ENCODE assay signal across 20 cellular contexts in genomic region chr22:35065183-35065582, GRCh38. TPM values are rescaled to one million over a fixed set of nuclear protein-coding genes. Genes with fewer than 3 reads are reported as not detected.
A peak's percentile ranks its signal among the peaks of the same experiment; 100 is the strongest.
DNase-seq lines count a peak whose midpoint lies in the region; ATAC-seq, FAIRE-seq and TF ChIP-seq lines count a peak whose summit lies in the region.
"Had no signal": no experiment of that assay in that cellular context is flagged by ENCODE, and none has a peak within 500 bp of the region (broad histone marks: within the 10 kb centered on the region; RNA-seq: fewer than 3 reads in every experiment).

No MANE protein-coding gene starts in this region.

- CTCF ChIA-PET in HepG2 (lab: Yijun Ruan, JAX; ENCODE audit: low intra/inter-chr PET ratio, low total read pairs): no interaction called here
- CTCF ChIA-PET in K562 (lab: Yijun Ruan, JAX; ENCODE audit: low intra/inter-chr PET ratio): no interaction called here

- POLR2A ChIA-PET in HepG2 (lab: Yijun Ruan, JAX): no interaction called here
- POLR2A ChIA-PET in K562 (lab: Yijun Ruan, JAX): interaction anchor here (0.6 kb wide), 1 partner anchor 133 kb away, joined by 3 read pairs; no protein-coding TSS in a partner anchor

- H3K27me3 ChIP-seq in HepG2 (ENCODE audit: control insufficient read depth in 1 of 2, insufficient read depth in 2 of 2, low read length in 2 of 2) (no peaks in the 10 kb centered on the region), right lobe of liver (no peaks in the 10 kb centered on the region), K562 (ENCODE audit: control insufficient read depth in 2 of 2, insufficient read depth in 2 of 2, low read length in 2 of 2) (no peaks in the 10 kb centered on the region), muscle layer of duodenum (ENCODE audit: low read depth, low read length) (no peaks in the 10 kb centered on the region)
- no peaks in the 10 kb centered on the region for H3K27me3 ChIP-seq in effector memory CD4-positive, alpha-beta T cell (replicated peaks; ENCODE audit: control insufficient read depth, insufficient read depth, low read length, poor library complexity, severe bottlenecking)
- H3K27me3 ChIP-seq: BE2C had no signal

- H3K9ac ChIP-seq in HepG2 (ENCODE audit: insufficient read depth, low read depth, low read length) (no peak overlapping the region), K562 (ENCODE audit: insufficient read depth in 1 of 2, low read depth in 2 of 2, low read length in 2 of 2) (no peak overlapping the region)
- H3K9ac ChIP-seq: SK-N-SH had no signal

- 0% methylated on average over 1 of the region's 1 CpG for WGBS in HepG2 (ENCODE audit: low lambda C conversion rate)
- no CpG with 5 or more reads among the region's 1 CpG for WGBS in right lobe of liver (ENCODE audit: insufficient coverage, low coverage, low lambda C conversion rate, missing lambda C conversion rate)
- WGBS in K562 (ENCODE audit: insufficient coverage, low coverage, missing lambda C conversion rate): 0% methylated on average over 1 of the region's 1 CpG

- H3K27ac ChIP-seq in HepG2 (ENCODE audit: extremely low read length, insufficient read depth, low read length): peak overlapping the region; percentile 54
- H3K27ac ChIP-seq in right lobe of liver: no peak overlapping the region
- H3K27ac ChIP-seq in K562 (ENCODE audit: extremely low read depth, low read depth, low read length): peak overlapping the region; percentile 54; the same call in 2 of the 3 replicates
- peak overlapping the region; percentile 62 for H3K27ac ChIP-seq in muscle layer of duodenum (ENCODE audit: low read length)
- H3K27ac ChIP-seq in effector memory CD4-positive, alpha-beta T cell (ENCODE audit: insufficient read depth, low read length, poor library complexity, severe bottlenecking): no peak overlapping the region
- H3K27ac ChIP-seq: HL-60 had no signal

- no peak for TF ChIP-seq RAD21 in HepG2 (CRISPR knock-in tag; IDR thresholded peaks at IDR 0.05)
- no peak for TF ChIP-seq RAD21 in K562 (CRISPR knock-in tag; conservative IDR thresholded peaks at IDR 0.05 in 1 of 2, IDR thresholded peaks at IDR 0.05 in 1 of 2)

- in situ Hi-C loops in HepG2 (cut with HindIII; ENCODE audit: extremely low pct_ligation_motif_present, low pct_unique_long_range_greater_than_20kb): no loop called here
- in situ Hi-C loops in K562 (cut with MboI): no loop called here

- no peak for TF ChIP-seq POLR2A in HepG2 (IDR thresholded peaks at IDR 0.05; ENCODE audit: insufficient read depth in 1 of 2, low read depth in 2 of 2, low read length in 2 of 2)
- no peak for TF ChIP-seq POLR2A in right lobe of liver (IDR thresholded peaks at IDR 0.05)
- TF ChIP-seq POLR2A in K562 (conservative IDR thresholded peaks at IDR 0.05): no peak

- no peaks in the 10 kb centered on the region for H3K9me1 ChIP-seq in K562 (ENCODE audit: control insufficient read depth, insufficient read depth, low read length)

- H3K4me3 ChIP-seq in HepG2 (replicated peaks in 1 of 3; ENCODE audit: insufficient read depth in 1 of 3, low read depth in 2 of 3, low read length in 3 of 3): peak overlapping the region in 1 of 3 experiments; percentile 64; a peak in 1 of 6 replicates
- H3K4me3 ChIP-seq in right lobe of liver: no peak overlapping the region
- no peak overlapping the region for H3K4me3 ChIP-seq in K562
- no peak overlapping the region for H3K4me3 ChIP-seq in muscle layer of duodenum (ENCODE audit: low read depth in 1 of 2, low read length in 2 of 2)
- H3K4me3 ChIP-seq in effector memory CD4-positive, alpha-beta T cell (ENCODE audit: insufficient read depth, low read depth, low read length, poor library complexity, severe bottlenecking): no peak overlapping the region

- TF ChIP-seq EP300 in HepG2 (IDR thresholded peaks at IDR 0.05; ENCODE audit: low read depth in 2 of 2, low read length in 2 of 2) (no peak), HepG2 (CRISPR knock-in tag; IDR thresholded peaks at IDR 0.05; ENCODE audit: borderline replicate concordance) (no peak), K562 (IDR thresholded peaks at IDR 0.05; ENCODE audit: low read length) (no peak)

- FAIRE-seq in HepG2 (lab: Jason Lieb, UNC): no peak
- FAIRE-seq in K562 (lab: Jason Lieb, UNC): no peak
- FAIRE-seq: D721Med had no signal

- H4K20me1 ChIP-seq in HepG2 (ENCODE audit: insufficient read depth, low read length) (no peaks in the 10 kb centered on the region), K562 (replicated peaks; ENCODE audit: control insufficient read depth, insufficient read depth, low read length) (no peaks in the 10 kb centered on the region)

- H3K79me2 ChIP-seq in HepG2 (ENCODE audit: insufficient read depth, low read length) (no peaks in the 10 kb centered on the region), K562 (ENCODE audit: control insufficient read depth, insufficient read depth, low read length) (no peaks in the 10 kb centered on the region)

- H3K4me2 ChIP-seq in HepG2 (ENCODE audit: low read depth, low read length) (peak overlapping the region; percentile 73), K562 (ENCODE audit: insufficient read depth, low read length) (no peak overlapping the region)
- H3K4me2 ChIP-seq: SK-N-SH had no signal

- H3K9me3 ChIP-seq in HepG2 (ENCODE audit: low read length) (no peaks in the 10 kb centered on the region), right lobe of liver (no peaks in the 10 kb centered on the region), K562 (replicated peaks; ENCODE audit: control insufficient read depth, insufficient read depth, low read depth, low read length) (no peaks in the 10 kb centered on the region), muscle layer of duodenum (ENCODE audit: control insufficient read depth in 1 of 2, low read length in 2 of 2) (no peaks in the 10 kb centered on the region)
- H3K9me3 ChIP-seq in effector memory CD4-positive, alpha-beta T cell (ENCODE audit: control insufficient read depth, low read length): no peaks in the 10 kb centered on the region
- H3K9me3 ChIP-seq: BE2C, SK-N-SH had no signal

- ATAC-seq in HepG2 (no peak), right lobe of liver (no peak), K562 (no peak), GM21367 (IDR thresholded peaks at IDR 0.05; ENCODE audit: unreplicated experiment) (no peak), GM19452 (IDR thresholded peaks at IDR 0.05; ENCODE audit: unreplicated experiment) (no peak)

- intact Hi-C loops in HepG2 (cut with micrococcal nuclease; ENCODE audit: unreplicated experiment): no loop called here
- intact Hi-C loops in right lobe of liver (cut with DNase I): no loop called here
- intact Hi-C loops in K562 (cut with micrococcal nuclease): no loop called here

- H3K4me1 ChIP-seq in HepG2 (ENCODE audit: insufficient read depth, low read length): peaks cover 61% of the 10 kb centered on the region
- no peaks in the 10 kb centered on the region for H3K4me1 ChIP-seq in right lobe of liver
- H3K4me1 ChIP-seq in K562 (replicated peaks in 1 of 2; ENCODE audit: control insufficient read depth in 2 of 2, insufficient read depth in 2 of 2, low read length in 2 of 2): peaks cover 16 to 21% of the 10 kb centered on the region in 2 experiments; a peak in 4 of 5 replicates
- H3K4me1 ChIP-seq in muscle layer of duodenum (ENCODE audit: control insufficient read depth in 1 of 2, insufficient read depth in 2 of 2, low read length in 2 of 2): peaks cover 0 to 4% of the 10 kb centered on the region in 2 donors
- no peaks in the 10 kb centered on the region for H3K4me1 ChIP-seq in effector memory CD4-positive, alpha-beta T cell (ENCODE audit: control insufficient read depth, insufficient read depth, low read length, poor library complexity, severe bottlenecking)
- H3K4me1 ChIP-seq: BE2C had no signal

- H2AFZ ChIP-seq in HepG2 (ENCODE audit: low read length) (no peak overlapping the region), K562 (ENCODE audit: low read depth, low read length) (no peak overlapping the region; the same call in 1 of the 2 replicates)

- DNase-seq in HepG2 (ENCODE audit: low spot score): no peak
- DNase-seq in right lobe of liver: no peak
- no peak for DNase-seq in K562 (ENCODE audit: extremely low read depth in 1 of 4, low spot score in 3 of 4)
- DNase-seq in GM19240 (ENCODE audit: insufficient read length, low spot score): no peak
- DNase-seq in effector memory CD4-positive, alpha-beta T cell: no peak
- DNase-seq: 8988T; BE2C; CD4-positive, CD25-positive, alpha-beta regulatory T cell; Karpas-422; NCI-H1694 treated with DMSO at 0.1 percent for 48 hours; NCI-H2081; NCI-H226; NCI-H510A; SK-N-SH had no signal

- TF ChIP-seq CTCF in HepG2 (CRISPR knock-in tag; IDR thresholded peaks at IDR 0.05): no peak
- no peak for TF ChIP-seq CTCF in right lobe of liver (IDR thresholded peaks at IDR 0.05)
- no peak for TF ChIP-seq CTCF in K562 (IDR thresholded peaks at IDR 0.05 in 2 of 3, conservative IDR thresholded peaks at IDR 0.05 in 1 of 3; ENCODE audit: insufficient read depth in 2 of 3, low read depth in 1 of 3, low read length in 3 of 3)

- no peaks in the 10 kb centered on the region for H3K36me3 ChIP-seq in HepG2 (replicated peaks in 1 of 2; ENCODE audit: control insufficient read depth in 1 of 2, insufficient read depth in 2 of 2, low read length in 2 of 2)
- H3K36me3 ChIP-seq in right lobe of liver: no peaks in the 10 kb centered on the region
- 0 out of 3 replicates have a peak, but pooled peaks cover 4% of the 10 kb centered on the region for H3K36me3 ChIP-seq in K562 (ENCODE audit: control insufficient read depth, insufficient read depth, low read length)
- no peaks in the 10 kb centered on the region for H3K36me3 ChIP-seq in muscle layer of duodenum (ENCODE audit: control insufficient read depth in 1 of 2, insufficient read depth in 2 of 2, low read length in 2 of 2)
- no peaks in the 10 kb centered on the region for H3K36me3 ChIP-seq in effector memory CD4-positive, alpha-beta T cell (ENCODE audit: control insufficient read depth, insufficient read depth, low read length)
- H3K36me3 ChIP-seq: BE2C had no signal

- BruUV-seq in HepG2 (replicated peaks; lab: Mats Ljungman, UMichigan) (no TSS peak), K562 (replicated peaks; lab: Mats Ljungman, UMichigan) (no TSS peak)

RNA-seq across cellular contexts. Expression of gene ISX, which starts 0.8 kb away (rescaled TPM):
- total RNA-seq in HepG2 (2016; rRNA removed; fragmentation: Illumina TruSeq; extraction: Trizol): 1.8 and 3.0 TPM in 2 replicates
- 0.30 and 0.44 TPM in 2 replicates for total RNA-seq in HepG2 (2016; cell fraction: cytosol; rRNA removed; fragmentation: Illumina TruSeq; extraction: Trizol; ENCODE audit: low read depth)
- 2.1 and 3.1 TPM in 2 replicates for total RNA-seq in HepG2 (2016; cell fraction: insoluble cytoplasmic fraction; rRNA removed; fragmentation: Illumina TruSeq; extraction: Trizol)
- 1.0 and 1.8 TPM in 2 replicates for total RNA-seq in HepG2 (2016; cell fraction: membrane; rRNA removed; fragmentation: Illumina TruSeq; extraction: Trizol)
- 1.4 and 1.7 TPM in 2 replicates for total RNA-seq in HepG2 (2016; cell fraction: nucleus; rRNA removed; fragmentation: Illumina TruSeq; extraction: Trizol)
- 1.4 TPM in 2 replicates for polyA plus RNA-seq in HepG2 (2011; rRNA removed)
- 1.2 TPM in 2 replicates for polyA plus RNA-seq in HepG2 (2011; cell fraction: cytosol; rRNA removed)
- polyA plus RNA-seq in HepG2 (2011; cell fraction: nucleus; rRNA removed): 0.88 and 1.2 TPM in 2 replicates
- 2.0 and 3.0 TPM in 2 replicates for polyA plus RNA-seq in HepG2 (2012)
- polyA plus RNA-seq in HepG2 (2016; cell fraction: cytosol; fragmentation: Illumina TruSeq; extraction: Trizol; ENCODE audit: low read depth): 0.20 and 0.23 TPM in 2 replicates
- polyA plus RNA-seq in HepG2 (2016; cell fraction: insoluble cytoplasmic fraction; fragmentation: Illumina TruSeq; extraction: Trizol; ENCODE audit: low read depth): 2.5 and 2.7 TPM in 2 replicates
- 0.49 and 0.70 TPM in 2 replicates for polyA plus RNA-seq in HepG2 (2016; cell fraction: membrane; fragmentation: Illumina TruSeq; extraction: Trizol; ENCODE audit: low read depth)
- 1.5 and 1.6 TPM in 2 replicates for polyA plus RNA-seq in HepG2 (2016; cell fraction: nucleus; fragmentation: Illumina TruSeq; extraction: Trizol; ENCODE audit: insufficient read depth, low read depth)
- polyA minus RNA-seq in HepG2 (2011; rRNA and poly(A)+ RNA removed; ENCODE audit: low replicate concordance): 3.5 TPM in 1 of 2 replicates, not detected in the other
- 1.2 TPM in 2 replicates for polyA minus RNA-seq in HepG2 (2011; cell fraction: cytosol; rRNA and poly(A)+ RNA removed)
- polyA minus RNA-seq in HepG2 (2011; cell fraction: nucleus; rRNA and poly(A)+ RNA removed): 0.77 and 2.6 TPM in 2 replicates
- total RNA-seq in right lobe of liver: not detected
- total RNA-seq in K562 (2011; cell fraction: chromatin; rRNA removed; ENCODE audit: low replicate concordance): 0.23 and 0.28 TPM in 2 replicates
- total RNA-seq in K562 (2011; cell fraction: nucleolus; rRNA removed): 0.39 and 0.50 TPM in 2 replicates
- total RNA-seq in K562 (2011; cell fraction: nucleoplasm; rRNA removed): 0.23 and 0.51 TPM in 2 replicates
- 0.05 and 0.16 TPM in 2 replicates for total RNA-seq in K562 (2014; rRNA removed)
- total RNA-seq in K562 (2014; rRNA removed; fragmentation: Illumina TruSeq; extraction: Trizol): 0.06 and 0.07 TPM in 2 replicates
- total RNA-seq in K562 (2015; rRNA removed; fragmentation: Illumina TruSeq; extraction: Trizol): 0.19 and 0.36 TPM in 2 replicates
- total RNA-seq in K562 (2021): 0.07 and 0.18 TPM in 2 replicates
- 0.08 and 0.25 TPM in 2 replicates for polyA plus RNA-seq in K562 (2011; rRNA removed)
- 0.13 and 0.42 TPM in 2 replicates for polyA plus RNA-seq in K562 (2011; cell fraction: cytosol; rRNA removed)
- polyA plus RNA-seq in K562 (2011; cell fraction: nucleus; rRNA removed): 0.04 and 0.18 TPM in 2 replicates
- 0.39 and 0.76 TPM in 2 replicates for polyA plus RNA-seq in K562 (2012)
- polyA plus RNA-seq in K562 (2014; fragmentation: Illumina TruSeq; extraction: Trizol): 0.09 TPM in 1 of 2 replicates, not detected in the other
- polyA plus RNA-seq in K562 (2014; fragmentation: Nextera tagmentation; extraction: Ambion mirVana): under 1 TPM; 0.03 to 0.06 TPM
- polyA plus RNA-seq in K562 (2014; rRNA removed): 0.11 and 0.12 TPM in 2 replicates
- 0.15 and 0.28 TPM in 2 replicates for polyA minus RNA-seq in K562 (2011; rRNA and poly(A)+ RNA removed)
- polyA minus RNA-seq in K562 (2011; cell fraction: cytosol; rRNA and poly(A)+ RNA removed): 0.38 TPM in 1 of 2 replicates, not detected in the other
- 0.22 and 0.27 TPM in 2 replicates for polyA minus RNA-seq in K562 (2011; cell fraction: nucleus; rRNA and poly(A)+ RNA removed)
- total RNA-seq: CD4-positive, CD25-positive, alpha-beta regulatory T cell; H4 had no signal
- polyA plus RNA-seq: CD4-positive, CD25-positive, alpha-beta regulatory T cell; SK-N-SH had no signal

Comparison
In these comparisons a context has a peak if more than half of its experiments do, and no peak if none do; other contexts are left out.
1. H3K27ac ChIP-seq: peak in HepG2 (single experiment), K562 (single experiment) and muscle layer of duodenum (single experiment); none in right lobe of liver (0 of 3) and effector memory CD4-positive, alpha-beta T cell (single experiment).
2. Of the 241 proteins assayed by ChIP-seq in both HepG2 and K562: peak only in HepG2: none; only in K562: ZNF12; in both: none; in neither: 240.